ENCODE assay signal across 9 cellular contexts in genomic region chr12:57738661-57739237, GRCh38. TPM values are rescaled to one million over a fixed set of nuclear protein-coding genes. Genes with fewer than 3 reads are reported as not detected.
DNase-seq lines count a peak whose midpoint lies in the region; ATAC-seq and TF ChIP-seq lines count a peak whose summit lies in the region.
"Had no signal": no experiment of that assay in that cellular context is flagged by ENCODE, and none has a peak within 500 bp of the region (broad histone marks: within the 10 kb centered on the region; RNA-seq: fewer than 3 reads in every experiment).

TSS of gene AGAP2 (minus strand) at chr12:57738742. CDS start at chr12:57738246, 496 bp downstream.

- H3K4me3 ChIP-seq in endodermal cell (ENCODE audit: low read length) (no peak within 1 kb of the TSS), parathyroid adenoma (ENCODE audit: low read depth, low read length) (no peak within 1 kb of the TSS)

- no peak within 1 kb of the TSS for H3K9ac ChIP-seq in endodermal cell (ENCODE audit: extremely low read depth, low read length, poor library complexity, severe bottlenecking)
- no peak within 1 kb of the TSS for H3K9ac ChIP-seq in parathyroid adenoma

- peak within 1 kb of the TSS; percentile 45 for H3K4me2 ChIP-seq in parathyroid adenoma (ENCODE audit: low read length)

- DNase-seq in G401 (ENCODE audit: low spot score) (peak; percentile 92), NCI-H82 (lab: John Stamatoyannopoulos, UW) (peak; percentile 77), endodermal cell (peak; percentile 89), GDM1 (lab: John Stamatoyannopoulos, UW) (no peak)

- no peak within 1 kb of the TSS for H3K27ac Mint-ChIP-seq in endodermal cell

- peak within 1 kb of the TSS; percentile 45 for H3K4me3 Mint-ChIP-seq in endodermal cell

- WGBS in endodermal cell (ENCODE audit: insufficient coverage in 1 of 2, insufficient read length in 1 of 2), 2 experiments: 0% methylated on average over 5 to 28 of the region's 36 CpGs

- H3K27me3 ChIP-seq in endodermal cell (ENCODE audit: control insufficient read depth, insufficient read depth, low read length, poor library complexity, severe bottlenecking) (peaks cover 100% of the 10 kb centered on the region), parathyroid adenoma (ENCODE audit: control insufficient read depth, insufficient read depth, low read length) (no peaks in the 10 kb centered on the region)

- in situ Hi-C loops in G401 (cut with HindIII; ENCODE audit: low sequenced_read_pairs): no loop called here

- H3K27me3 Mint-ChIP-seq in endodermal cell (ENCODE audit: insufficient read depth): peaks cover 93% of the 10 kb centered on the region

- no peak within 1 kb of the TSS for H3K27ac ChIP-seq in endodermal cell (ENCODE audit: low read depth, low read length)
- no peak within 1 kb of the TSS for H3K27ac ChIP-seq in parathyroid adenoma

- H3K9me3 Mint-ChIP-seq in endodermal cell: no peaks in the 10 kb centered on the region

- no peak for TF ChIP-seq CTCF in endodermal cell (conservative IDR thresholded peaks at IDR 0.05)
- no peak for TF ChIP-seq CTCF in parathyroid adenoma (IDR thresholded peaks at IDR 0.05)

- ATAC-seq in GM19397 (IDR thresholded peaks at IDR 0.05; ENCODE audit: unreplicated experiment) (no peak), GM19035 (IDR thresholded peaks at IDR 0.05; ENCODE audit: unreplicated experiment) (no peak), GM19351 (IDR thresholded peaks at IDR 0.05; ENCODE audit: unreplicated experiment) (no peak)

- H3K36me3 Mint-ChIP-seq in endodermal cell (ENCODE audit: low read depth): no peaks in the 10 kb centered on the region

- H2AFZ ChIP-seq in parathyroid adenoma: peak within 1 kb of the TSS; percentile 53

- no peaks in the 10 kb centered on the region for H3K79me2 ChIP-seq in parathyroid adenoma

- no peaks in the 10 kb centered on the region for H3K4me1 ChIP-seq in endodermal cell (ENCODE audit: control insufficient read depth, insufficient read depth, low read length)
- peaks cover 14% of the 10 kb centered on the region for H3K4me1 ChIP-seq in parathyroid adenoma

- H3K9me3 ChIP-seq in endodermal cell (ENCODE audit: control insufficient read depth, low read length): no peaks in the 10 kb centered on the region
- no peaks in the 10 kb centered on the region for H3K9me3 ChIP-seq in parathyroid adenoma (ENCODE audit: control insufficient read depth, low read length)

- H3K36me3 ChIP-seq in endodermal cell (ENCODE audit: control insufficient read depth, insufficient read depth, low read length) (no peaks in the 10 kb centered on the region), parathyroid adenoma (ENCODE audit: control insufficient read depth, insufficient read depth, low read length) (no peaks in the 10 kb centered on the region)

- peaks cover 8% of the 10 kb centered on the region for H3K4me1 Mint-ChIP-seq in endodermal cell

RNA-seq across cellular contexts. Expression of gene AGAP2, which starts in this region (rescaled TPM):
- total RNA-seq in G401 (2014; rRNA removed; shearing (Covaris generic)): 11.0 and 11.3 TPM in 2 replicates
- total RNA-seq in endodermal cell: under 1 TPM in 1 of 2 donors, not detected in 1; 0.44 TPM
- polyA plus RNA-seq in endodermal cell (2013, experiment 1 of 2): 4.9 TPM
- polyA plus RNA-seq in endodermal cell (2013, experiment 2 of 2): 3.9 TPM
- total RNA-seq: NCI-H460 had no signal
